8 cellular contexts compared by ENCODE assay signal in genomic region chr13:113208424-113209335, GRCh38. TPM values are rescaled to one million over a fixed set of nuclear protein-coding genes. Genes with fewer than 3 reads are reported as not detected.
DNase-seq lines count a peak whose midpoint lies in the region; FAIRE-seq and TF ChIP-seq lines count a peak whose summit lies in the region.

PCID2 (minus strand) TSS chr13:113208669; CDS start chr13:113208634, 35 bp downstream.

- DNase-seq in ELR (ENCODE audit: low read depth) (peak; percentile 91), H54 (ENCODE audit: insufficient read length, low spot score) (peak; percentile 88), M059J (ENCODE audit: low read depth) (peak; percentile 78), SIG-M5 treated with dmso at 0.1 percent for 504 hours (lab: John Stamatoyannopoulos, UW; ENCODE audit: unreplicated experiment) (peak; percentile 84), activated gamma-delta T cell treated with Interleukin-2 at 50 U/mL for 16 hours (peak; percentile 86), foreskin fibroblast (peak; percentile 84 to 95), neural progenitor cell (ENCODE audit: low spot score) (peak; percentile 96), stromal cell of bone marrow (ENCODE audit: low read depth) (peak; percentile 73)

- peak within 1 kb of the TSS; percentile 98 for H3K27ac ChIP-seq in neural progenitor cell

- H3K36me3 Mint-ChIP-seq in neural progenitor cell: peaks cover 19% of the 10 kb centered on the region

- H3K27me3 ChIP-seq in neural progenitor cell: no peaks in the 10 kb centered on the region

- peaks cover under 1% of the 10 kb centered on the region for H3K27me3 Mint-ChIP-seq in neural progenitor cell (ENCODE audit: insufficient read depth, low read depth)

- H3K9ac ChIP-seq in neural progenitor cell: peak within 1 kb of the TSS; percentile 88

- peaks cover 5% of the 10 kb centered on the region for H3K36me3 ChIP-seq in neural progenitor cell

- peaks cover 59% of the 10 kb centered on the region for H4K20me1 ChIP-seq in neural progenitor cell (ENCODE audit: low read depth)

- H3K4me1 Mint-ChIP-seq in neural progenitor cell: peaks cover 32% of the 10 kb centered on the region

- FAIRE-seq in H54 (lab: Jason Lieb, UNC): peak; percentile 48

- no peaks in the 10 kb centered on the region for H3K9me3 ChIP-seq in neural progenitor cell (ENCODE audit: low read depth)

- peaks cover 18% of the 10 kb centered on the region for H3K4me1 ChIP-seq in neural progenitor cell

- TF ChIP-seq CTCF in foreskin fibroblast (IDR thresholded peaks at IDR 0.05; ENCODE audit: low read depth, low read length): no peak
- peak; percentile 8 for TF ChIP-seq CTCF in neural progenitor cell (IDR thresholded peaks at IDR 0.05)

- H3K4me3 Mint-ChIP-seq in neural progenitor cell: peak within 1 kb of the TSS; percentile 95

- H3K4me2 ChIP-seq in neural progenitor cell: peak within 1 kb of the TSS; percentile 89

- peaks cover 89% of the 10 kb centered on the region for H3K79me2 ChIP-seq in neural progenitor cell (ENCODE audit: low read depth)

- peak within 1 kb of the TSS; percentile 73 for H3K27ac Mint-ChIP-seq in neural progenitor cell

- H3K9me3 Mint-ChIP-seq in neural progenitor cell: no peaks in the 10 kb centered on the region

- peak within 1 kb of the TSS; percentile 92 for H2AFZ ChIP-seq in neural progenitor cell (replicated peaks)

- H3K4me3 ChIP-seq in foreskin fibroblast (ENCODE audit: low read depth in 1 of 2, low read length in 2 of 2) (peak within 1 kb of the TSS; percentile 79 to 80), neural progenitor cell (peak within 1 kb of the TSS; percentile 91)

- H3F3A ChIP-seq in neural progenitor cell (ENCODE audit: low read depth): peaks cover 11% of the 10 kb centered on the region

- peak; percentile 70 for TF ChIP-seq POLR2A in H54 (IDR thresholded peaks at IDR 0.05; ENCODE audit: low read depth, low read length)

RNA-seq across cellular contexts. Expression of gene PCID2, which starts in this region (rescaled TPM):
- 50.3 and 73.8 TPM in 2 replicates for total RNA-seq in M059J (2014; rRNA removed; shearing (Covaris generic))
- total RNA-seq in neural progenitor cell (ENCODE audit: low replicate concordance): 91.1 and 99.6 TPM in 2 replicates

Comparison
In these comparisons a context has a peak if more than half of its experiments do, and no peak if none do; other contexts are left out.
1. Peak in every context shown above with its lines: DNase-seq, H3K4me3 ChIP-seq and H3K27ac ChIP-seq.